Comparison of ENCODE assay signal across 18 cellular contexts in genomic region chr17:79927136-79927661, GRCh38.
"Had no signal": no experiment of that assay in that cellular context is flagged by ENCODE, and none has a peak within 500 bp of the region (broad histone marks: within the 10 kb centered on the region; RNA-seq: fewer than 3 reads in every experiment).

No MANE protein-coding gene starts in this region.

- ATAC-seq: activated T-helper 17 cell treated with anti-CD3 and anti-CD28 coated beads, Interleukin-2, amount 50 U/mL, for 72 hours; sciatic nerve had no signal

- H3K4me3 ChIP-seq: coronary artery, esophagus muscularis mucosa, left ventricle myocardium inferior, spleen had no signal

- DNase-seq: activated naive CD4-positive, alpha-beta T cell treated with anti-CD3 and anti-CD28 coated beads, Interleukin-2, amount 50 U/mL, for 16 hours; amniotic stem cell; central memory CD4-positive, alpha-beta T cell; hippocampal formation; left ventricle myocardium inferior; occipital lobe; spleen; T-helper 9 cell had no signal

- H3K36me3 ChIP-seq: esophagus muscularis mucosa, left ventricle myocardium inferior, spleen had no signal

- H3K27ac ChIP-seq: coronary artery, esophagus muscularis mucosa, left ventricle myocardium inferior, VCaP had no signal

- H3K9me3 ChIP-seq: esophagus muscularis mucosa, left ventricle myocardium inferior, spleen had no signal

- H3K4me1 Mint-ChIP-seq: activated T-helper 17 cell treated with anti-CD3 and anti-CD28 coated beads, Interleukin-2, amount 50 U/mL, for 72 hours had no signal

- FAIRE-seq: keratinocyte had no signal

- H3K27ac Mint-ChIP-seq: activated T-helper 17 cell treated with anti-CD3 and anti-CD28 coated beads, Interleukin-2, amount 50 U/mL, for 72 hours; natural killer cell treated with Interleukin-12 subunit alpha and Interleukin-12 subunit beta and Interleukin-15 and Interleukin-18, amount 100 ng/mL, for 72 hours; stimulated activated naive CD8-positive, alpha-beta T cell treated with anti-CD3 and anti-CD28 coated beads, Interleukin-15, Interleukin-2, amounts not matched to agents 100 ng/mL and 50 ng/mL, for 24 hours; type B pancreatic cell had no signal

- H3K4me3 Mint-ChIP-seq: activated T-helper 17 cell treated with anti-CD3 and anti-CD28 coated beads, Interleukin-2, amount 50 U/mL, for 72 hours; brain; natural killer cell treated with Interleukin-12 subunit alpha and Interleukin-12 subunit beta and Interleukin-15 and Interleukin-18, amount 100 ng/mL, for 72 hours; stimulated activated naive CD8-positive, alpha-beta T cell treated with anti-CD3 and anti-CD28 coated beads, Interleukin-15, Interleukin-2, amounts not matched to agents 100 ng/mL and 50 ng/mL, for 24 hours had no signal

- H3K9me3 Mint-ChIP-seq: activated T-helper 17 cell treated with anti-CD3 and anti-CD28 coated beads, Interleukin-2, amount 50 U/mL, for 72 hours; natural killer cell treated with Interleukin-12 subunit alpha and Interleukin-12 subunit beta and Interleukin-15 and Interleukin-18, amount 100 ng/mL, for 72 hours; stimulated activated naive CD8-positive, alpha-beta T cell treated with anti-CD3 and anti-CD28 coated beads, Interleukin-15, Interleukin-2, amounts not matched to agents 100 ng/mL and 50 ng/mL, for 24 hours; type B pancreatic cell had no signal
